ENCODE assay signal across 7 cellular contexts in the genomic region with DNA sequence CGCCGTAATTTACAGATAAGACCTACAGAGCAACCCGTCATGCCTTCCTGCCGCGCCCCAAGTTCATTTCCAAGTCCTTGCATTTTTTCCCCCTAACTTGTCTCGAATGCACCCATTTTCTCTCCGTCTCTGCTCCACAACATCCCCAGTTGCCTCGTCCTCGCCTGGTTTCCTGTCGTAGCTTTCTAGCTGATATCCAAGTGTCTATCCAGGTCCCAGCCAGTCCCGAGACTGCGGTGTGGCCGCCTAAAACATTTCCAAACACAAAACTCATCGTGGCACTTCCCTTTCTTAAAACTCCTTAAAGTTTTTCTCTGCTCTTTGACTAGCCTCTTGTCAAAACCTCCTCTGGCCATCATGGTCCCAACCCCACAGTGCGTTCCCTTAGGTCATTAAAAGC. TPM values are rescaled to one million over a fixed set of nuclear protein-coding genes. Genes with fewer than 3 reads are reported as not detected.
DNase-seq lines count a peak whose midpoint lies in the region; ATAC-seq, FAIRE-seq and TF ChIP-seq lines count a peak whose summit lies in the region.

No MANE protein-coding gene starts in this region.

- TF ChIP-seq EP300 in sigmoid colon (IDR thresholded peaks at IDR 0.05): no peak

- H3K4me2 ChIP-seq in PC-3 (ENCODE audit: low read length) (peak overlapping the region; percentile 81), fibroblast of lung (ENCODE audit: extremely low read depth, insufficient read depth, low read length) (peak overlapping the region; percentile 88)

- ATAC-seq in PC-3: no peak

- H3K4me3 ChIP-seq in GM12875 (ENCODE audit: low read depth, low read length) (peak overlapping the region; percentile 60), PC-3 (ENCODE audit: low read length) (peak overlapping the region; percentile 64), fibroblast of lung (replicated peaks in 1 of 4; ENCODE audit: control extremely low read depth in 1 of 4, insufficient read depth in 1 of 4, low read depth in 3 of 4, low read length in 4 of 4) (peak overlapping the region; percentile 77 to 90 (median 84)), sigmoid colon (peak overlapping the region in 3 of 4 donors; percentile 69 to 84 (median 80))

- no peak overlapping the region for H3K9ac ChIP-seq in PC-3 (ENCODE audit: low read length)
- no peak overlapping the region for H3K9ac ChIP-seq in fibroblast of lung (ENCODE audit: insufficient read depth, low read length)

- CTCF ChIA-PET in PC-3 (lab: Charles Lee): no interaction called here

- no peak for TF ChIP-seq CTCF in GM12875 (IDR thresholded peaks at IDR 0.05; ENCODE audit: borderline replicate concordance, insufficient read depth, low read depth, low read length)
- TF ChIP-seq CTCF in PC-3 (conservative IDR thresholded peaks at IDR 0.05; ENCODE audit: low read depth, low read length): no peak
- no peak for TF ChIP-seq CTCF in fibroblast of lung (conservative IDR thresholded peaks at IDR 0.05 in 1 of 2, IDR thresholded peaks at IDR 0.05 in 1 of 2; ENCODE audit: low read depth in 1 of 2, low read length in 2 of 2)
- TF ChIP-seq CTCF in sigmoid colon (IDR thresholded peaks at IDR 0.05): no peak
- TF ChIP-seq CTCF in D721Med (IDR thresholded peaks at IDR 0.05; ENCODE audit: insufficient read depth, missing control alignments): no peak
- no peak for TF ChIP-seq CTCF in GM10266 (IDR thresholded peaks at IDR 0.05; ENCODE audit: control insufficient read depth, insufficient read depth, low read depth, missing control alignments)

- no peaks in the 10 kb centered on the region for H3K9me3 ChIP-seq in PC-3 (ENCODE audit: low read length)
- H3K9me3 ChIP-seq in fibroblast of lung (ENCODE audit: control insufficient read depth, insufficient read depth, low read depth, low read length): no peaks in the 10 kb centered on the region
- no peaks in the 10 kb centered on the region for H3K9me3 ChIP-seq in sigmoid colon

- FAIRE-seq in GM19239 (lab: Jason Lieb, UNC) (no peak), D721Med (lab: Jason Lieb, UNC) (no peak)

- TF ChIP-seq POLR2A in sigmoid colon (IDR thresholded peaks at IDR 0.05): no peak

- H3F3A ChIP-seq in PC-3 (ENCODE audit: low read length, unreplicated experiment): no peaks in the 10 kb centered on the region

- BruUV-seq in PC-3 (replicated peaks; lab: Mats Ljungman, UMichigan): TSS peak; percentile 68

- no peaks in the 10 kb centered on the region for H3K9me2 ChIP-seq in PC-3 (replicated peaks; ENCODE audit: low read length)

- H3K27ac ChIP-seq in PC-3 (ENCODE audit: low read length): no peak overlapping the region
- H3K27ac ChIP-seq in fibroblast of lung (ENCODE audit: insufficient read depth, low read length): no peak overlapping the region
- peak overlapping the region; percentile 87 to 97 (median 95) for H3K27ac ChIP-seq in sigmoid colon

- H3K36me3 ChIP-seq in PC-3 (ENCODE audit: low read depth, low read length) (no peaks in the 10 kb centered on the region), fibroblast of lung (ENCODE audit: control insufficient read depth, insufficient read depth, low read length) (no peaks in the 10 kb centered on the region), sigmoid colon (no peaks in the 10 kb centered on the region)

- H3K27me3 ChIP-seq in PC-3 (ENCODE audit: low read length): no peaks in the 10 kb centered on the region
- H3K27me3 ChIP-seq in fibroblast of lung (ENCODE audit: control insufficient read depth, insufficient read depth, low read length): no peaks in the 10 kb centered on the region
- no peaks in the 10 kb centered on the region for H3K27me3 ChIP-seq in sigmoid colon

- WGBS in sigmoid colon, 2 donors: 44 to 55% methylated on average over 15 of the region's 15 CpGs

- intact Hi-C loops in PC-3 (cut with micrococcal nuclease) (no loop called here), sigmoid colon (cut with DNase I) (loop anchor here (5.0 kb wide), 2 partner anchors 1528 to 1658 kb away; a partner anchor contains a TSS)

- peaks cover 37% of the 10 kb centered on the region for H3K79me2 ChIP-seq in PC-3 (ENCODE audit: low read length)
- peaks cover 26% of the 10 kb centered on the region for H3K79me2 ChIP-seq in fibroblast of lung (ENCODE audit: control insufficient read depth, insufficient read depth, low read length)

- H2AFZ ChIP-seq in PC-3 (ENCODE audit: low read length) (peak overlapping the region; percentile 97; the same call in 1 of the 2 replicates), fibroblast of lung (ENCODE audit: low read length) (peak overlapping the region; percentile 93)

- no peak for DNase-seq in PC-3
- DNase-seq in fibroblast of lung (ENCODE audit: low read depth in 2 of 2): peak in 1 of 2 donors; percentile 5
- no peak for DNase-seq in sigmoid colon
- DNase-seq in GM19239 (ENCODE audit: insufficient read length, low spot score): no peak
- no peak for DNase-seq in D721Med (ENCODE audit: insufficient read length, low spot score)
- no peak for DNase-seq in GM10266 (ENCODE audit: extremely low spot score)

- peaks cover 24% of the 10 kb centered on the region for H3K4me1 ChIP-seq in PC-3 (ENCODE audit: insufficient read depth, low read length)
- H3K4me1 ChIP-seq in fibroblast of lung (ENCODE audit: control insufficient read depth, extremely low read depth, insufficient read depth, low read length): no peaks in the 10 kb centered on the region
- H3K4me1 ChIP-seq in sigmoid colon: peaks cover 0 to 20% (median 12%) of the 10 kb centered on the region in 4 donors

- peaks cover 20% of the 10 kb centered on the region for H4K20me1 ChIP-seq in PC-3 (ENCODE audit: low read length)
- H4K20me1 ChIP-seq in fibroblast of lung (ENCODE audit: control insufficient read depth, extremely low read depth, insufficient read depth, low read length): no peaks in the 10 kb centered on the region

- POLR2A ChIA-PET in PC-3 (lab: Charles Lee; ENCODE audit: unreplicated experiment): interaction anchor here (0.6 kb wide), 1 partner anchor 339 kb away, joined by 3 read pairs; no protein-coding TSS in a partner anchor

RNA-seq across cellular contexts. Expression of a gene that starts 1.2 kb away (rescaled TPM):
- total RNA-seq in PC-3 (2014; rRNA removed): 20.0 and 30.5 TPM in 2 replicates
- total RNA-seq in fibroblast of lung: 30.3 and 43.1 TPM in 2 replicates
- 5.1 and 8.8 TPM in 2 replicates for polyA plus RNA-seq in fibroblast of lung
- 2.7 and 6.8 TPM in 2 replicates for polyA plus RNA-seq in fibroblast of lung (2012)
- polyA minus RNA-seq in fibroblast of lung (ENCODE audit: low replicate concordance): 8.7 and 20.5 TPM in 2 replicates
- total RNA-seq in sigmoid colon: 10 to 100 TPM; 25.9 to 47.6 (median 34.2) TPM
- 1 to 10 TPM; 1.2 to 3.8 (median 1.8) TPM for polyA plus RNA-seq in sigmoid colon

Comparison
In these comparisons a context has a peak if more than half of its experiments do, and no peak if none do; other contexts are left out.
1. H3K27ac ChIP-seq: peak in sigmoid colon (4 of 4); none in PC-3 (single experiment) and fibroblast of lung (single experiment).
2. Peak in every context shown above with its lines, with median percentiles within 50 percentile points of each other: H3K4me3 ChIP-seq.